9 cellular contexts compared by ENCODE assay signal in the genomic region with DNA sequence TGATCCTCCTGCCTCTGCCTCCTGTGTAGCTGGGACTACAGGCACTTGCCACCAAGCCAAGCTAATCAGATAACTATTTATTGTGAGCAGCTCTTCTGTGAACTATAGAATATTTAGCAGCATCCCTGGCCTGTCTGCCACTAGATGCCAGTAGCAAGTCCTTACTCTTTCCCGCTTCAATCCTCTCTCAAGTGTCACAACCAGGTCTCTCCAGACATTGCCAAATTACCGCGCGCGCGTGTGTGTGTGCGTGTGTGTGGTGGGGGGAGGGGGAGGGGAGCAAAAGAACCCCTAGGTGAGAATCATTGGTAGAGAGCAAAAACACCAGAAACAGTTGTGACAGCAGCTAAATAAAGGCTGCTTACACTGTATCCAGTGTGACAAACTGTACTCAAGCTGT. TPM values are rescaled to one million over a fixed set of nuclear protein-coding genes. Genes with fewer than 3 reads are reported as not detected.
A peak's percentile ranks its signal among the peaks of the same experiment; 100 is the strongest.
DNase-seq lines count a peak whose midpoint lies in the region; ATAC-seq, FAIRE-seq and TF ChIP-seq lines count a peak whose summit lies in the region.
"Had no signal": no experiment of that assay in that cellular context is flagged by ENCODE, and none has a peak within 500 bp of the region (broad histone marks: within the 10 kb centered on the region; RNA-seq: fewer than 3 reads in every experiment).

No MANE protein-coding gene starts in this region.

- peaks cover 4% of the 10 kb centered on the region; the same call in 1 of the 2 replicates for H3K9me2 ChIP-seq in PC-9 (ENCODE audit: insufficient read depth)

- 67% methylated on average over 1 of the region's 7 CpGs for WGBS in K562 (ENCODE audit: insufficient coverage, low coverage, missing lambda C conversion rate)
- 96% methylated on average over 7 of the region's 7 CpGs for whole genome bisulfite sequencing in HepG2 (ENCODE audit: low lambda C conversion rate)
- WGBS in small intestine, 3 donors = 84 to 95% (median 86%) methylated on average over 7 of the region's 7 CpGs

- FAIRE-seq in K562 (lab: Jason Lieb, UNC) (peak; percentile 29), HepG2 (lab: Jason Lieb, UNC) (no peak), small intestine (lab: Jason Lieb, UNC) (no peak)

- H3K9me3 ChIP-seq in K562 (replicated peaks; ENCODE audit: control insufficient read depth, insufficient read depth, low read depth, low read length) = no peaks in the 10 kb centered on the region
- H3K9me3 ChIP-seq in HepG2 (ENCODE audit: low read length) = no peaks in the 10 kb centered on the region
- no peaks in the 10 kb centered on the region for H3K9me3 ChIP-seq in PC-9 (ENCODE audit: insufficient read depth, low read depth)
- H3K9me3 ChIP-seq in small intestine (ENCODE audit: control insufficient read depth, low read depth) = no peaks in the 10 kb centered on the region

- DNase-seq in D341Med (ENCODE audit: low spot score) (peak; percentile 65), Kasumi-1 (lab: John Stamatoyannopoulos, UW) (peak; percentile 42 to 45), K562 (ENCODE audit: extremely low read depth in 1 of 4, low spot score in 3 of 4) (peak in 1 of 4 experiments; percentile 29), HepG2 (ENCODE audit: low spot score) (no peak), PC-9 (no peak), OCI-M2 (lab: John Stamatoyannopoulos, UW; ENCODE audit: unreplicated experiment) (no peak), small intestine (no peak)
- DNase-seq in activated CD8-positive, alpha-beta T cell treated with anti-CD3 and anti-CD28 coated beads for 36 hours = no peak

- TF ChIP-seq RAD21 in K562 (CRISPR knock-in tag; conservative IDR thresholded peaks at IDR 0.05 in 1 of 2, IDR thresholded peaks at IDR 0.05 in 1 of 2) (no peak), HepG2 (CRISPR knock-in tag; IDR thresholded peaks at IDR 0.05) (no peak)

- H3K4me1 ChIP-seq in K562 (replicated peaks in 1 of 2; ENCODE audit: control insufficient read depth in 2 of 2, insufficient read depth in 2 of 2, low read length in 2 of 2) = peaks cover 0 to 4% of the 10 kb centered on the region in 2 experiments; a peak in 2 of 5 replicates
- no peaks in the 10 kb centered on the region for H3K4me1 ChIP-seq in HepG2 (ENCODE audit: insufficient read depth, low read length)
- peaks cover 15% of the 10 kb centered on the region for H3K4me1 ChIP-seq in PC-9 (replicated peaks; ENCODE audit: insufficient read depth)
- H3K4me1 ChIP-seq in small intestine (ENCODE audit: control insufficient read depth in 2 of 2, insufficient read depth in 1 of 2, low read depth in 1 of 2, low read length in 1 of 2) = peaks cover 0 to 6% of the 10 kb centered on the region in 2 donors

- no peak overlapping the region for H2AFZ ChIP-seq in K562 (ENCODE audit: low read depth, low read length)
- H2AFZ ChIP-seq in HepG2 (ENCODE audit: low read length) = no peak overlapping the region
- H2AFZ ChIP-seq in PC-9 = no peak overlapping the region

- peaks cover 10% of the 10 kb centered on the region for H3K36me3 Mint-ChIP-seq in activated CD8-positive, alpha-beta T cell treated with anti-CD3 and anti-CD28 coated beads for 36 hours (ENCODE audit: low read depth)

- peaks cover 8% of the 10 kb centered on the region; the same call in 1 of the 2 replicates for H3F3A ChIP-seq in PC-9 (ENCODE audit: insufficient read depth, low read depth)

- CTCF ChIA-PET in K562 (lab: Yijun Ruan, JAX; ENCODE audit: low intra/inter-chr PET ratio) = no interaction called here
- CTCF ChIA-PET in HepG2 (lab: Yijun Ruan, JAX; ENCODE audit: low intra/inter-chr PET ratio, low total read pairs) = no interaction called here
- CTCF ChIA-PET in PC-9 (lab: Charles Lee) = interaction anchor here (0.6 to 1.1 kb wide), 2 partner anchors 39 to 185 kb away, joined by 4 to 6 read pairs; no protein-coding TSS in a partner anchor
- CTCF ChIA-PET in activated CD8-positive, alpha-beta T cell treated with anti-CD3 and anti-CD28 coated beads for 36 hours (lab: Charles Lee) = interaction anchor here (1.2 kb wide), 3 partner anchors 14 to 22 kb away, joined by 3 to 4 read pairs (median 3); no protein-coding TSS in a partner anchor

- H3K9ac ChIP-seq in K562 (ENCODE audit: insufficient read depth in 1 of 2, low read depth in 2 of 2, low read length in 2 of 2) = no peak overlapping the region
- H3K9ac ChIP-seq in HepG2 (ENCODE audit: insufficient read depth, low read depth, low read length) = no peak overlapping the region

- H3K27ac ChIP-seq in K562 (ENCODE audit: extremely low read depth, low read depth, low read length) (no peak overlapping the region), HepG2 (ENCODE audit: extremely low read length, insufficient read depth, low read length) (no peak overlapping the region), PC-9 (no peak overlapping the region), small intestine (ENCODE audit: low read depth in 1 of 2, low read length in 1 of 2) (no peak overlapping the region)

- peaks cover 34% of the 10 kb centered on the region for H3K4me1 Mint-ChIP-seq in activated CD8-positive, alpha-beta T cell treated with anti-CD3 and anti-CD28 coated beads for 36 hours (ENCODE audit: low read depth)

- peak in 2 of 3 experiments; percentile 1 to 17; a peak in 2 of 6 replicates for TF ChIP-seq CTCF in K562 (IDR thresholded peaks at IDR 0.05 in 2 of 3, conservative IDR thresholded peaks at IDR 0.05 in 1 of 3; ENCODE audit: insufficient read depth in 2 of 3, low read depth in 1 of 3, low read length in 3 of 3)
- no peak for TF ChIP-seq CTCF in HepG2 (CRISPR knock-in tag; IDR thresholded peaks at IDR 0.05)
- no peak for TF ChIP-seq CTCF in PC-9 (conservative IDR thresholded peaks at IDR 0.05)
- TF ChIP-seq CTCF in activated CD8-positive, alpha-beta T cell treated with anti-CD3 and anti-CD28 coated beads for 36 hours (IDR thresholded peaks at IDR 0.05) = no peak

- POLR2A ChIA-PET in K562 (lab: Yijun Ruan, JAX) = interaction anchor here (0.5 to 0.8 kb wide), 3 partner anchors 9 to 1257 kb away, joined by 3 to 4 read pairs (median 3); no protein-coding TSS in a partner anchor
- POLR2A ChIA-PET in HepG2 (lab: Yijun Ruan, JAX) = interaction anchor here (1.5 kb wide), 1 partner anchor 50 kb away, joined by 5 read pairs; the partner anchor contains the start of gene PPP2R5E
- POLR2A ChIA-PET in PC-9 (lab: Charles Lee; ENCODE audit: unreplicated experiment) = no interaction called here
- POLR2A ChIA-PET in activated CD8-positive, alpha-beta T cell treated with anti-CD3 and anti-CD28 coated beads for 36 hours (lab: Charles Lee) = interaction anchor here (0.7 kb wide), 1 partner anchor 13 kb away, joined by 3 read pairs; no protein-coding TSS in a partner anchor

- intact Hi-C loops in K562 (cut with micrococcal nuclease) = no loop called here
- intact Hi-C loops in HepG2 (cut with micrococcal nuclease; ENCODE audit: unreplicated experiment) = no loop called here
- intact Hi-C loops in PC-9 (cut with micrococcal nuclease; ENCODE audit: unreplicated experiment) = no loop called here
- intact Hi-C loops in activated CD8-positive, alpha-beta T cell treated with anti-CD3 and anti-CD28 coated beads for 36 hours (cut with micrococcal nuclease) = no loop called here

- no peak for TF ChIP-seq EP300 in K562 (IDR thresholded peaks at IDR 0.05; ENCODE audit: low read length)
- no peak for TF ChIP-seq EP300 in HepG2 (IDR thresholded peaks at IDR 0.05; ENCODE audit: low read depth in 2 of 2, low read length in 2 of 2)
- TF ChIP-seq EP300 in HepG2 (CRISPR knock-in tag; IDR thresholded peaks at IDR 0.05; ENCODE audit: borderline replicate concordance) = no peak

- in situ Hi-C loops in K562 (cut with MboI) = no loop called here
- in situ Hi-C loops in HepG2 (cut with HindIII; ENCODE audit: extremely low pct_ligation_motif_present, low pct_unique_long_range_greater_than_20kb) = no loop called here

- no peaks in the 10 kb centered on the region for H3K9me3 Mint-ChIP-seq in activated CD8-positive, alpha-beta T cell treated with anti-CD3 and anti-CD28 coated beads for 36 hours
- H3K9me3 Mint-ChIP-seq: T-helper 1 cell treated with Interleukin-12 subunit alpha and Interleukin-12 subunit beta and Interleukin-4 antibody, amounts not matched to agents 30 μg/mL and 1 μg/mL, for 36 hours had no signal

- no peak overlapping the region for H3K27ac Mint-ChIP-seq in activated CD8-positive, alpha-beta T cell treated with anti-CD3 and anti-CD28 coated beads for 36 hours
- H3K27ac Mint-ChIP-seq: T-helper 1 cell treated with Interleukin-12 subunit alpha and Interleukin-12 subunit beta and Interleukin-4 antibody, amounts not matched to agents 30 μg/mL and 1 μg/mL, for 36 hours had no signal

- H4K20me1 ChIP-seq in K562 (replicated peaks; ENCODE audit: control insufficient read depth, insufficient read depth, low read length) (no peaks in the 10 kb centered on the region; the same call in 1 of the 2 replicates), HepG2 (ENCODE audit: insufficient read depth, low read length) (no peaks in the 10 kb centered on the region), PC-9 (ENCODE audit: insufficient read depth) (peaks cover 8% of the 10 kb centered on the region; the same call in 1 of the 2 replicates)

- H3K4me2 ChIP-seq in K562 (ENCODE audit: insufficient read depth, low read length) (no peak overlapping the region), HepG2 (ENCODE audit: low read depth, low read length) (no peak overlapping the region), PC-9 (no peak overlapping the region)

- no peaks in the 10 kb centered on the region for H3K9me1 ChIP-seq in K562 (ENCODE audit: control insufficient read depth, insufficient read depth, low read length)

- no peaks in the 10 kb centered on the region for H3K27me3 ChIP-seq in K562 (ENCODE audit: control insufficient read depth in 2 of 2, insufficient read depth in 2 of 2, low read length in 2 of 2)
- H3K27me3 ChIP-seq in HepG2 (ENCODE audit: control insufficient read depth in 1 of 2, insufficient read depth in 2 of 2, low read length in 2 of 2) = no peaks in the 10 kb centered on the region; a peak in 1 of 5 replicates
- no peaks in the 10 kb centered on the region for H3K27me3 ChIP-seq in PC-9 (ENCODE audit: insufficient read depth, low read depth)
- H3K27me3 ChIP-seq in small intestine (ENCODE audit: control insufficient read depth in 2 of 2, insufficient read depth in 2 of 2, low read length in 2 of 2) = no peaks in the 10 kb centered on the region

- TF ChIP-seq POLR2A in K562 (conservative IDR thresholded peaks at IDR 0.05) (no peak), HepG2 (IDR thresholded peaks at IDR 0.05; ENCODE audit: insufficient read depth in 1 of 2, low read depth in 2 of 2, low read length in 2 of 2) (no peak)

- no peak overlapping the region for H3K4me3 ChIP-seq in K562
- no peak overlapping the region for H3K4me3 ChIP-seq in HepG2 (replicated peaks in 1 of 3; ENCODE audit: insufficient read depth in 1 of 3, low read depth in 2 of 3, low read length in 3 of 3)
- no peak overlapping the region for H3K4me3 ChIP-seq in PC-9
- H3K4me3 ChIP-seq in small intestine (ENCODE audit: low read depth in 1 of 2, low read length in 2 of 2) = no peak overlapping the region

- H3K79me2 ChIP-seq in K562 (ENCODE audit: control insufficient read depth, insufficient read depth, low read length) = peaks cover 42% of the 10 kb centered on the region
- peaks cover 50% of the 10 kb centered on the region for H3K79me2 ChIP-seq in HepG2 (ENCODE audit: insufficient read depth, low read length)
- H3K79me2 ChIP-seq in PC-9 (ENCODE audit: low read depth) = peaks cover 84% of the 10 kb centered on the region

- ATAC-seq in K562 (peak; percentile 72), HepG2 (peak; percentile 62)
- ATAC-seq in activated CD8-positive, alpha-beta T cell treated with anti-CD3 and anti-CD28 coated beads for 36 hours = no peak

- H3K4me3 Mint-ChIP-seq in activated CD8-positive, alpha-beta T cell treated with anti-CD3 and anti-CD28 coated beads for 36 hours = no peak overlapping the region
- H3K4me3 Mint-ChIP-seq: T-helper 1 cell treated with Interleukin-12 subunit alpha and Interleukin-12 subunit beta and Interleukin-4 antibody, amounts not matched to agents 30 μg/mL and 1 μg/mL, for 36 hours had no signal

- BruUV-seq in K562 (replicated peaks; lab: Mats Ljungman, UMichigan) (no TSS peak), HepG2 (replicated peaks; lab: Mats Ljungman, UMichigan) (no TSS peak), PC-9 (replicated peaks; lab: Mats Ljungman, UMichigan) (no TSS peak)

- no peaks in the 10 kb centered on the region for H3K36me3 ChIP-seq in K562 (ENCODE audit: control insufficient read depth, insufficient read depth, low read length)
- no peaks in the 10 kb centered on the region; a peak in 2 of 5 replicates for H3K36me3 ChIP-seq in HepG2 (replicated peaks in 1 of 2; ENCODE audit: control insufficient read depth in 1 of 2, insufficient read depth in 2 of 2, low read length in 2 of 2)
- no peaks in the 10 kb centered on the region; the same call in 1 of the 2 replicates for H3K36me3 ChIP-seq in PC-9 (ENCODE audit: low read depth)
- H3K36me3 ChIP-seq in small intestine (ENCODE audit: control insufficient read depth in 2 of 2, insufficient read depth in 2 of 2, low read length in 2 of 2) = no peaks in the 10 kb centered on the region

- H3K27me3 Mint-ChIP-seq in activated CD8-positive, alpha-beta T cell treated with anti-CD3 and anti-CD28 coated beads for 36 hours = no peaks in the 10 kb centered on the region

RNA-seq across cellular contexts. Expression of gene PPP2R5E, which starts 49.9 kb away (rescaled TPM):
- total RNA-seq in K562 (2011; cell fraction: chromatin; rRNA removed; ENCODE audit: low replicate concordance) = 13.7 and 28.3 TPM in 2 replicates
- 10.8 TPM in 2 replicates for total RNA-seq in K562 (2011; cell fraction: nucleolus; rRNA removed)
- total RNA-seq in K562 (2011; cell fraction: nucleoplasm; rRNA removed) = 19.8 and 35.3 TPM in 2 replicates
- total RNA-seq in K562 (2014; rRNA removed) (5.1 and 5.2 TPM in 2 replicates), K562 (2014; rRNA removed; fragmentation: Illumina TruSeq; extraction: Trizol) (15.6 and 18.1 TPM in 2 replicates), K562 (2015; rRNA removed; fragmentation: Illumina TruSeq; extraction: Trizol) (14.1 and 14.5 TPM in 2 replicates), K562 (2021) (30.3 and 30.8 TPM in 2 replicates), HepG2 (2016; rRNA removed; fragmentation: Illumina TruSeq; extraction: Trizol) (11.0 and 22.5 TPM in 2 replicates), PC-9 (2021) (66.4 and 67.0 TPM in 2 replicates)
- polyA plus RNA-seq in K562 (2011; rRNA removed) (5.5 and 11.0 TPM in 2 replicates), K562 (2014; fragmentation: Illumina TruSeq; extraction: Trizol) (15.8 and 18.4 TPM in 2 replicates), K562 (2014; fragmentation: Nextera tagmentation; extraction: Ambion mirVana) (1 to 10 TPM; 4.2 to 6.2 TPM), K562 (2014; rRNA removed) (8.9 and 9.0 TPM in 2 replicates), HepG2 (2011; rRNA removed) (6.4 and 8.9 TPM in 2 replicates), small intestine (10 to 100 TPM in 1 of 3 donors, 1 to 10 TPM in 2; 6.8 to 10.4 (median 6.9) TPM)
- polyA plus RNA-seq in K562 (2011; cell fraction: cytosol; rRNA removed) = 3.1 and 3.5 TPM in 2 replicates
- 3.8 and 4.2 TPM in 2 replicates for polyA plus RNA-seq in K562 (2011; cell fraction: nucleus; rRNA removed)
- 13.1 and 15.3 TPM in 2 replicates for polyA plus RNA-seq in K562 (2012)
- 16.0 and 18.8 TPM in 2 replicates for polyA minus RNA-seq in K562 (2011; rRNA and poly(A)+ RNA removed)
- 12.3 and 20.4 TPM in 2 replicates for polyA minus RNA-seq in K562 (2011; cell fraction: cytosol; rRNA and poly(A)+ RNA removed)
- 6.3 and 9.1 TPM in 2 replicates for polyA minus RNA-seq in K562 (2011; cell fraction: nucleus; rRNA and poly(A)+ RNA removed)
- total RNA-seq in HepG2 (2016; cell fraction: cytosol; rRNA removed; fragmentation: Illumina TruSeq; extraction: Trizol; ENCODE audit: low read depth) = 3.9 and 4.8 TPM in 2 replicates
- total RNA-seq in HepG2 (2016; cell fraction: insoluble cytoplasmic fraction; rRNA removed; fragmentation: Illumina TruSeq; extraction: Trizol) = 10.3 and 22.7 TPM in 2 replicates
- 19.8 and 21.1 TPM in 2 replicates for total RNA-seq in HepG2 (2016; cell fraction: membrane; rRNA removed; fragmentation: Illumina TruSeq; extraction: Trizol)
- total RNA-seq in HepG2 (2016; cell fraction: nucleus; rRNA removed; fragmentation: Illumina TruSeq; extraction: Trizol) = 15.6 and 17.0 TPM in 2 replicates
- 2.7 and 5.2 TPM in 2 replicates for polyA plus RNA-seq in HepG2 (2011; cell fraction: cytosol; rRNA removed)
- 4.7 and 5.0 TPM in 2 replicates for polyA plus RNA-seq in HepG2 (2011; cell fraction: nucleus; rRNA removed)
- 13.6 and 14.4 TPM in 2 replicates for polyA plus RNA-seq in HepG2 (2012)
- polyA plus RNA-seq in HepG2 (2016; cell fraction: cytosol; fragmentation: Illumina TruSeq; extraction: Trizol; ENCODE audit: low read depth) = 4.4 and 5.3 TPM in 2 replicates
- 31.8 and 35.2 TPM in 2 replicates for polyA plus RNA-seq in HepG2 (2016; cell fraction: insoluble cytoplasmic fraction; fragmentation: Illumina TruSeq; extraction: Trizol; ENCODE audit: low read depth)
- polyA plus RNA-seq in HepG2 (2016; cell fraction: membrane; fragmentation: Illumina TruSeq; extraction: Trizol; ENCODE audit: low read depth) = 17.1 TPM in 2 replicates
- polyA plus RNA-seq in HepG2 (2016; cell fraction: nucleus; fragmentation: Illumina TruSeq; extraction: Trizol; ENCODE audit: insufficient read depth, low read depth) = 17.7 and 18.9 TPM in 2 replicates
- 7.8 and 8.6 TPM in 2 replicates for polyA minus RNA-seq in HepG2 (2011; rRNA and poly(A)+ RNA removed; ENCODE audit: low replicate concordance)
- polyA minus RNA-seq in HepG2 (2011; cell fraction: cytosol; rRNA and poly(A)+ RNA removed) = 21.7 and 25.6 TPM in 2 replicates
- 29.4 and 30.6 TPM in 2 replicates for polyA minus RNA-seq in HepG2 (2011; cell fraction: nucleus; rRNA and poly(A)+ RNA removed)
- 10 to 100 TPM; 39.5 to 39.8 TPM for total RNA-seq in activated CD8-positive, alpha-beta T cell treated with anti-CD3 and anti-CD28 coated beads for 36 hours

Comparison
In these comparisons a context has a peak if more than half of its experiments do, and no peak if none do; other contexts are left out.
1. DNase-seq: peak in D341Med (single experiment) and Kasumi-1 (2 of 2); none in HepG2 (single experiment), PC-9 (0 of 2), OCI-M2 (single experiment), small intestine (single experiment) and activated CD8-positive, alpha-beta T cell treated with anti-CD3 and anti-CD28 coated beads for 36 hours (single experiment).
2. CTCF ChIP-seq: peak in K562 (2 of 3); none in HepG2 (single experiment), PC-9 (single experiment) and activated CD8-positive, alpha-beta T cell treated with anti-CD3 and anti-CD28 coated beads for 36 hours (single experiment).
3. CTCF ChIA-PET loops: an anchor here in PC-9 (0.6 to 1.1 kb wide) and activated CD8-positive, alpha-beta T cell treated with anti-CD3 and anti-CD28 coated beads for 36 hours (1.2 kb wide); none called in K562 and HepG2.